10 cellular contexts compared by ENCODE assay signal in the genomic region with DNA sequence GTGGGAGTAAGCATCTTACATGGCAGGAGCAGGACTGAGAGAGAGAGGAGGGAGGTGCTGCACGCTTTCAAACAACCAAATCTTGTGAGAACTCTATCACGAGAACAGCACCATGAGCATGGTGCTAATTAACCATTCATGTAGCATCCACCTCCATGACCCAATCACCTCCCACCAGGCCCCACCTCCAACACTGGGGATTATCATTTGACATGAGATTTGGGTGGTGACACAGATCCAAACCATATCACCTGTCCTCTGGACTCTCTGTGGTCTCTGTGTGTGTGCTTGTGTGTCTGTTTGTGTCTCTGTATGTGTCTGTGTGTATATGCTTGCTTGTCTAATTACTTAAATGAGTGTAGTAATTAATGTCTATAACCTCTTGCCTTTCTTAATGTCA. TPM values are rescaled to one million over a fixed set of nuclear protein-coding genes. Genes with fewer than 3 reads are reported as not detected.
DNase-seq lines count a peak whose midpoint lies in the region; ATAC-seq, FAIRE-seq and TF ChIP-seq lines count a peak whose summit lies in the region.
"Had no signal": no experiment of that assay in that cellular context is flagged by ENCODE, and none has a peak within 500 bp of the region (broad histone marks: within the 10 kb centered on the region; RNA-seq: fewer than 3 reads in every experiment).

No MANE protein-coding gene starts in this region.

- TF ChIP-seq POLR2A in H54 (IDR thresholded peaks at IDR 0.05; ENCODE audit: low read depth, low read length) = no peak

- peaks cover 0 to 2% (median 0%) of the 10 kb centered on the region in 7 donors for H3K9me3 Mint-ChIP-seq in naive B cell
- no peaks in the 10 kb centered on the region for H3K9me3 Mint-ChIP-seq in type B pancreatic cell

- TF ChIP-seq CTCF in type B pancreatic cell (conservative IDR thresholded peaks at IDR 0.05) = no peak

- no peaks in the 10 kb centered on the region for H3K36me3 Mint-ChIP-seq in naive B cell
- no peaks in the 10 kb centered on the region for H3K36me3 Mint-ChIP-seq in type B pancreatic cell

- H3K4me1 Mint-ChIP-seq in naive B cell (peaks cover 13 to 17% (median 13%) of the 10 kb centered on the region in 3 donors), type B pancreatic cell (ENCODE audit: unreplicated experiment) (no peaks in the 10 kb centered on the region)

- ATAC-seq in GM21825 (IDR thresholded peaks at IDR 0.05; ENCODE audit: unreplicated experiment) (peak; percentile 36), HG03558 (IDR thresholded peaks at IDR 0.05; ENCODE audit: extremely low read depth, unreplicated experiment) (peak; percentile 27), naive B cell (ENCODE audit: low read depth in 2 of 2) (no peak)
- ATAC-seq: Right ventricle myocardium inferior had no signal

- H3K4me3 Mint-ChIP-seq in naive B cell (peak overlapping the region in 3 of 8 donors; percentile 50 to 72 (median 66)), type B pancreatic cell (no peak overlapping the region)

- DNase-seq in activated CD4-positive, alpha-beta T cell treated with anti-CD3 and anti-CD28 coated beads for 48 hours = peak; percentile 69
- DNase-seq in activated CD4-positive, alpha-beta T cell treated with anti-CD3 and anti-CD28 coated beads for 4 hours = no peak
- no peak for DNase-seq in naive B cell
- no peak for DNase-seq in H54 (ENCODE audit: insufficient read length, low spot score)
- no peak for DNase-seq in type B pancreatic cell (ENCODE audit: extremely low spot score, unreplicated experiment)
- no peak for DNase-seq in globus pallidus (ENCODE audit: low spot score)

- FAIRE-seq in H54 (lab: Jason Lieb, UNC) = no peak
- FAIRE-seq: A549 had no signal

- no peaks in the 10 kb centered on the region for H3K27me3 Mint-ChIP-seq in naive B cell
- H3K27me3 Mint-ChIP-seq in type B pancreatic cell = no peaks in the 10 kb centered on the region

- H3K27ac Mint-ChIP-seq in naive B cell = peak overlapping the region in 4 of 6 donors; percentile 4 to 86 (median 82)
- no peak overlapping the region for H3K27ac Mint-ChIP-seq in type B pancreatic cell

RNA-seq across cellular contexts. Expression of a gene that starts 31.1 kb away (rescaled TPM):
- 100 to 1,000 TPM; 184 to 278 (median 228) TPM for polyA plus RNA-seq in naive B cell (ENCODE audit: low read depth in 6 of 6)
- total RNA-seq in type B pancreatic cell (ENCODE audit: low replicate concordance) = 133 and 137 TPM in 2 replicates

RNA-seq across cellular contexts. Expression of a gene that starts 31.4 kb away (rescaled TPM):
- 10 to 100 TPM; 21.6 to 39.8 (median 22.8) TPM for polyA plus RNA-seq in naive B cell (ENCODE audit: low read depth in 6 of 6)
- 35.3 and 45.7 TPM in 2 replicates for total RNA-seq in type B pancreatic cell (ENCODE audit: low replicate concordance)

Comparison
In these comparisons a context has a peak if more than half of its experiments do, and no peak if none do; other contexts are left out.
1. ATAC-seq: peak in GM21825 (single experiment) and HG03558 (single experiment); none in naive B cell (0 of 2).